1 cellular context compared by ENCODE assay signal in the genomic region with DNA sequence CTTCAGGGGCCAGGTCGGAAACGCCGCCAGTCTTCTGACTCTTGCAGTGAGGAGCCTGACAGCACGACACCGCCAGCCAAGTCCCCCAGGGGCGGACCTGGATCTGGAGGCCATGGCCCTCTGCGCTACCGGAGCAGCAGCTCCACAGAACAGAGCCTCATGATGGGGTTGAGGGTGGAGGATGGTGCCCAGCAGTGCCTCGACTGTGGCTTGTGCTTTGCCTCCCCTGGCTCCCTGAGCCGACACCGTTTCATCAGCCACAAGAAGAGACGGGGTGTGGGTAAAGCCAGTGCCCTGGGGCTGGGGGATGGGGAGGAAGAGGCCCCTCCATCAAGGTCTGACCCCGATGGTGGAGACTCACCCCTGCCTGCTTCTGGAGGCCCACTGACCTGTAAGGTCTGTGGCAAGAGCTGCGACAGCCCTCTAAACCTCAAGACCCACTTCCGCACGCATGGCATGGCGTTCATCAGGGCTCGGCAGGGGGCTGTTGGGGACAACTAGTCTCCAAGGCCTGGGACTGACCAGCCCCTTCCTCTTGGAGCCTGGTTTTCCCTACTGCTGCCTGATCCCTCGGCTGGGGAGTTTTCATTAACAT.
A peak's percentile ranks its signal among the peaks of the same experiment; 100 is the strongest.
TF ChIP-seq lines count a peak whose summit lies in the region.

No MANE protein-coding gene starts in this region.

TF ChIP-seq in HepG2, 621 proteins besides CTCF, POLR2A, EP300 and RAD21:
- TF ChIP-seq ZBTB3 (CRISPR knock-in tag; IDR thresholded peaks at IDR 0.05; ENCODE audit: borderline replicate concordance, low read depth) (no peak), AGO2 (optimal IDR thresholded peaks at IDR 0.05; ENCODE audit: low read depth, low read length) (peak; percentile 54), RARA (CRISPR knock-in tag; IDR thresholded peaks at IDR 0.05) (no peak), FOSL2 (CRISPR knock-in tag; IDR thresholded peaks at IDR 0.05) (no peak), RBM22 (optimal IDR thresholded peaks at IDR 0.05; ENCODE audit: low read length) (peak; percentile 66), SETDB1 (CRISPR knock-in tag; IDR thresholded peaks at IDR 0.05; ENCODE audit: borderline replicate concordance) (no peak), BRCA1 (CRISPR knock-in tag; IDR thresholded peaks at IDR 0.05) (no peak), ZNF737 (CRISPR knock-in tag; IDR thresholded peaks at IDR 0.05; ENCODE audit: borderline replicate concordance) (no peak), NFKB2 (CRISPR knock-in tag; IDR thresholded peaks at IDR 0.05; ENCODE audit: borderline replicate concordance) (no peak)
- TF ChIP-seq, protein P1, sequence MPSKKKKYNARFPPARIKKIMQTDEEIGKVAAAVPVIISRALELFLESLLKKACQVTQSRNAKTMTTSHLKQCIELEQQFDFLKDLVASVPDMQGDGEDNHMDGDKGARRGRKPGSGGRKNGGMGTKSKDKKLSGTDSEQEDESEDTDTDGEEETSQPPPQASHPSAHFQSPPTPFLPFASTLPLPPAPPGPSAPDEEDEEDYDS (CRISPR knock-in tag; IDR thresholded peaks at IDR 0.05), result no peak
